In genomic region chr1:28235746-28236655, GRCh38 we compare ENCODE assay signal across 1 cellular context.
TF ChIP-seq lines count a peak whose summit lies in the region.

ATP5IF1 (plus strand) TSS chr1:28236124; CDS start chr1:28236184, 60 bp downstream.

TF ChIP-seq in HepG2, 621 proteins besides CTCF, POLR2A, EP300 and RAD21 (continued from another document and continues in another):
- TF ChIP-seq, protein P1, sequence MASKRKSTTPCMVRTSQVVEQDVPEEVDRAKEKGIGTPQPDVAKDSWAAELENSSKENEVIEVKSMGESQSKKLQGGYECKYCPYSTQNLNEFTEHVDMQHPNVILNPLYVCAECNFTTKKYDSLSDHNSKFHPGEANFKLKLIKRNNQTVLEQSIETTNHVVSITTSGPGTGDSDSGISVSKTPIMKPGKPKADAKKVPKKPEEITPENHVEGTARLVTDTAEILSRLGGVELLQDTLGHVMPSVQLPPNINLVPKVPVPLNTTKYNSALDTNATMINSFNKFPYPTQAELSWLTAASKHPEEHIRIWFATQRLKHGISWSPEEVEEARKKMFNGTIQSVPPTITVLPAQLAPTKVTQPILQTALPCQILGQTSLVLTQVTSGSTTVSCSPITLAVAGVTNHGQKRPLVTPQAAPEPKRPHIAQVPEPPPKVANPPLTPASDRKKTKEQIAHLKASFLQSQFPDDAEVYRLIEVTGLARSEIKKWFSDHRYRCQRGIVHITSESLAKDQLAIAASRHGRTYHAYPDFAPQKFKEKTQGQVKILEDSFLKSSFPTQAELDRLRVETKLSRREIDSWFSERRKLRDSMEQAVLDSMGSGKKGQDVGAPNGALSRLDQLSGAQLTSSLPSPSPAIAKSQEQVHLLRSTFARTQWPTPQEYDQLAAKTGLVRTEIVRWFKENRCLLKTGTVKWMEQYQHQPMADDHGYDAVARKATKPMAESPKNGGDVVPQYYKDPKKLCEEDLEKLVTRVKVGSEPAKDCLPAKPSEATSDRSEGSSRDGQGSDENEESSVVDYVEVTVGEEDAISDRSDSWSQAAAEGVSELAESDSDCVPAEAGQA (IDR thresholded peaks at IDR 0.05; ENCODE audit: low read depth) = no peak; the same call in 1 of the 2 replicates
- TF ChIP-seq, protein P1 (CRISPR knock-in tag; IDR thresholded peaks at IDR 0.05; ENCODE audit: borderline replicate concordance) = no peak
- TF ChIP-seq MIER2 (CRISPR knock-in tag; IDR thresholded peaks at IDR 0.05) (no peak; the same call in 1 of the 2 replicates), EHMT2 (IDR thresholded peaks at IDR 0.05; ENCODE audit: borderline replicate concordance, low read depth, low read length) (no peak), USF2 (IDR thresholded peaks at IDR 0.05; ENCODE audit: low read depth, low read length) (no peak), USF2 (CRISPR knock-in tag; IDR thresholded peaks at IDR 0.05; ENCODE audit: borderline replicate concordance) (peak; percentile 29; the same call in 1 of the 2 replicates), KAT2B (IDR thresholded peaks at IDR 0.05; ENCODE audit: borderline replicate concordance, low read depth, low read length) (no peak), ZNF784 (CRISPR knock-in tag; IDR thresholded peaks at IDR 0.05; ENCODE audit: borderline replicate concordance) (peak; percentile 39; the same call in 1 of the 2 replicates), KDM2A (CRISPR knock-in tag; IDR thresholded peaks at IDR 0.05; ENCODE audit: borderline replicate concordance, low read depth) (peak; percentile 77), PHF20 (CRISPR knock-in tag; IDR thresholded peaks at IDR 0.05) (peak; percentile 73), IKZF4 (CRISPR knock-in tag; IDR thresholded peaks at IDR 0.05; ENCODE audit: borderline replicate concordance, low read depth, not compliant biosample characterization) (no peak), ZNF83 (CRISPR knock-in tag; IDR thresholded peaks at IDR 0.05; ENCODE audit: borderline replicate concordance) (no peak), ZNF251 (CRISPR knock-in tag; IDR thresholded peaks at IDR 0.05) (peak; percentile 77; the same call in 1 of the 2 replicates), ZNF234 (CRISPR knock-in tag; conservative IDR thresholded peaks at IDR 0.05) (peak; percentile 59; the same call in 1 of the 2 replicates), ZNF10 (CRISPR knock-in tag; IDR thresholded peaks at IDR 0.05; ENCODE audit: borderline replicate concordance, low read depth) (no peak), ZNF549 (CRISPR knock-in tag; IDR thresholded peaks at IDR 0.05) (no peak), BHLHE40 (IDR thresholded peaks at IDR 0.05; ENCODE audit: low read length) (peak; percentile 28), HOXA3 (CRISPR knock-in tag; IDR thresholded peaks at IDR 0.05) (peak; percentile 81), GATAD1 (CRISPR knock-in tag; IDR thresholded peaks at IDR 0.05) (peak; percentile 84), ZNF121 (CRISPR knock-in tag; IDR thresholded peaks at IDR 0.05) (no peak), ESRRA (CRISPR knock-in tag; IDR thresholded peaks at IDR 0.05; ENCODE audit: low read depth) (no peak), IKZF5 (CRISPR knock-in tag; IDR thresholded peaks at IDR 0.05) (no peak; the same call in 1 of the 2 replicates), ZNF362 (CRISPR knock-in tag; IDR thresholded peaks at IDR 0.05; ENCODE audit: borderline replicate concordance) (no peak), ZNF781 (CRISPR knock-in tag; IDR thresholded peaks at IDR 0.05; ENCODE audit: borderline replicate concordance, not compliant biosample characterization) (peak; percentile 77), RFX5 (IDR thresholded peaks at IDR 0.05; ENCODE audit: low read depth, low read length) (peak; percentile 8; the same call in 1 of the 2 replicates), ZNF678 (CRISPR knock-in tag; IDR thresholded peaks at IDR 0.05) (peak; percentile 75; the same call in 1 of the 2 replicates), ETS1 (CRISPR knock-in tag; IDR thresholded peaks at IDR 0.05) (0 out of 2 replicates have a peak, but pooled peaks have one; percentile 40), MED1 (CRISPR knock-in tag; IDR thresholded peaks at IDR 0.05) (peak; percentile 63), THYN1 (CRISPR knock-in tag; IDR thresholded peaks at IDR 0.05; ENCODE audit: borderline replicate concordance, low read depth) (peak; percentile 79; the same call in 1 of the 2 replicates), FOXK2 (IDR thresholded peaks at IDR 0.05) (no peak), ZNF557 (CRISPR knock-in tag; IDR thresholded peaks at IDR 0.05) (0 out of 2 replicates have a peak, but pooled peaks have one; percentile 68), KMT2A (CRISPR knock-in tag; IDR thresholded peaks at IDR 0.05) (peak; percentile 76)
- TF ChIP-seq, protein P2, sequence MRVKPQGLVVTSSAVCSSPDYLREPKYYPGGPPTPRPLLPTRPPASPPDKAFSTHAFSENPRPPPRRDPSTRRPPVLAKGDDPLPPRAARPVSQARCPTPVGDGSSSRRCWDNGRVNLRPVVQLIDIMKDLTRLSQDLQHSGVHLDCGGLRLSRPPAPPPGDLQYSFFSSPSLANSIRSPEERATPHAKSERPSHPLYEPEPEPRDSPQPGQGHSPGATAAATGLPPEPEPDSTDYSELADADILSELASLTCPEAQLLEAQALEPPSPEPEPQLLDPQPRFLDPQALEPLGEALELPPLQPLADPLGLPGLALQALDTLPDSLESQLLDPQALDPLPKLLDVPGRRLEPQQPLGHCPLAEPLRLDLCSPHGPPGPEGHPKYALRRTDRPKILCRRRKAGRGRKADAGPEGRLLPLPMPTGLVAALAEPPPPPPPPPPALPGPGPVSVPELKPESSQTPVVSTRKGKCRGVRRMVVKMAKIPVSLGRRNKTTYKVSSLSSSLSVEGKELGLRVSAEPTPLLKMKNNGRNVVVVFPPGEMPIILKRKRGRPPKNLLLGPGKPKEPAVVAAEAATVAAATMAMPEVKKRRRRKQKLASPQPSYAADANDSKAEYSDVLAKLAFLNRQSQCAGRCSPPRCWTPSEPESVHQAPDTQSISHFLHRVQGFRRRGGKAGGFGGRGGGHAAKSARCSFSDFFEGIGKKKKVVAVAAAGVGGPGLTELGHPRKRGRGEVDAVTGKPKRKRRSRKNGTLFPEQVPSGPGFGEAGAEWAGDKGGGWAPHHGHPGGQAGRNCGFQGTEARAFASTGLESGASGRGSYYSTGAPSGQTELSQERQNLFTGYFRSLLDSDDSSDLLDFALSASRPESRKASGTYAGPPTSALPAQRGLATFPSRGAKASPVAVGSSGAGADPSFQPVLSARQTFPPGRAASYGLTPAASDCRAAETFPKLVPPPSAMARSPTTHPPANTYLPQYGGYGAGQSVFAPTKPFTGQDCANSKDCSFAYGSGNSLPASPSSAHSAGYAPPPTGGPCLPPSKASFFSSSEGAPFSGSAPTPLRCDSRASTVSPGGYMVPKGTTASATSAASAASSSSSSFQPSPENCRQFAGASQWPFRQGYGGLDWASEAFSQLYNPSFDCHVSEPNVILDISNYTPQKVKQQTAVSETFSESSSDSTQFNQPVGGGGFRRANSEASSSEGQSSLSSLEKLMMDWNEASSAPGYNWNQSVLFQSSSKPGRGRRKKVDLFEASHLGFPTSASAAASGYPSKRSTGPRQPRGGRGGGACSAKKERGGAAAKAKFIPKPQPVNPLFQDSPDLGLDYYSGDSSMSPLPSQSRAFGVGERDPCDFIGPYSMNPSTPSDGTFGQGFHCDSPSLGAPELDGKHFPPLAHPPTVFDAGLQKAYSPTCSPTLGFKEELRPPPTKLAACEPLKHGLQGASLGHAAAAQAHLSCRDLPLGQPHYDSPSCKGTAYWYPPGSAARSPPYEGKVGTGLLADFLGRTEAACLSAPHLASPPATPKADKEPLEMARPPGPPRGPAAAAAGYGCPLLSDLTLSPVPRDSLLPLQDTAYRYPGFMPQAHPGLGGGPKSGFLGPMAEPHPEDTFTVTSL (CRISPR knock-in tag; IDR thresholded peaks at IDR 0.05; ENCODE audit: borderline replicate concordance) = no peak
- TF ChIP-seq, protein P3, sequence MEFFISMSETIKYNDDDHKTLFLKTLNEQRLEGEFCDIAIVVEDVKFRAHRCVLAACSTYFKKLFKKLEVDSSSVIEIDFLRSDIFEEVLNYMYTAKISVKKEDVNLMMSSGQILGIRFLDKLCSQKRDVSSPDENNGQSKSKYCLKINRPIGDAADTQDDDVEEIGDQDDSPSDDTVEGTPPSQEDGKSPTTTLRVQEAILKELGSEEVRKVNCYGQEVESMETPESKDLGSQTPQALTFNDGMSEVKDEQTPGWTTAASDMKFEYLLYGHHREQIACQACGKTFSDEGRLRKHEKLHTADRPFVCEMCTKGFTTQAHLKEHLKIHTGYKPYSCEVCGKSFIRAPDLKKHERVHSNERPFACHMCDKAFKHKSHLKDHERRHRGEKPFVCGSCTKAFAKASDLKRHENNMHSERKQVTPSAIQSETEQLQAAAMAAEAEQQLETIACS (CRISPR knock-in tag; IDR thresholded peaks at IDR 0.05) = 0 out of 2 replicates have a peak, but pooled peaks have one; percentile 33
- TF ChIP-seq, protein P4, sequence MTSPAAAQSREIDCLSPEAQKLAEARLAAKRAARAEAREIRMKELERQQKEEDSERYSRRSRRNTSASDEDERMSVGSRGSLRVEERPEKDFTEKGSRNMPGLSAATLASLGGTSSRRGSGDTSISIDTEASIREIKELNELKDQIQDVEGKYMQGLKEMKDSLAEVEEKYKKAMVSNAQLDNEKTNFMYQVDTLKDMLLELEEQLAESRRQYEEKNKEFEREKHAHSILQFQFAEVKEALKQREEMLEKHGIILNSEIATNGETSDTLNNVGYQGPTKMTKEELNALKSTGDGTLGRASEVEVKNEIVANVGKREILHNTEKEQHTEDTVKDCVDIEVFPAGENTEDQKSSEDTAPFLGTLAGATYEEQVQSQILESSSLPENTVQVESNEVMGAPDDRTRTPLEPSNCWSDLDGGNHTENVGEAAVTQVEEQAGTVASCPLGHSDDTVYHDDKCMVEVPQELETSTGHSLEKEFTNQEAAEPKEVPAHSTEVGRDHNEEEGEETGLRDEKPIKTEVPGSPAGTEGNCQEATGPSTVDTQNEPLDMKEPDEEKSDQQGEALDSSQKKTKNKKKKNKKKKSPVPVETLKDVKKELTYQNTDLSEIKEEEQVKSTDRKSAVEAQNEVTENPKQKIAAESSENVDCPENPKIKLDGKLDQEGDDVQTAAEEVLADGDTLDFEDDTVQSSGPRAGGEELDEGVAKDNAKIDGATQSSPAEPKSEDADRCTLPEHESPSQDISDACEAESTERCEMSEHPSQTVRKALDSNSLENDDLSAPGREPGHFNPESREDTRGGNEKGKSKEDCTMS (CRISPR knock-in tag; conservative IDR thresholded peaks at IDR 0.05) = no peak
